In the genomic region with DNA sequence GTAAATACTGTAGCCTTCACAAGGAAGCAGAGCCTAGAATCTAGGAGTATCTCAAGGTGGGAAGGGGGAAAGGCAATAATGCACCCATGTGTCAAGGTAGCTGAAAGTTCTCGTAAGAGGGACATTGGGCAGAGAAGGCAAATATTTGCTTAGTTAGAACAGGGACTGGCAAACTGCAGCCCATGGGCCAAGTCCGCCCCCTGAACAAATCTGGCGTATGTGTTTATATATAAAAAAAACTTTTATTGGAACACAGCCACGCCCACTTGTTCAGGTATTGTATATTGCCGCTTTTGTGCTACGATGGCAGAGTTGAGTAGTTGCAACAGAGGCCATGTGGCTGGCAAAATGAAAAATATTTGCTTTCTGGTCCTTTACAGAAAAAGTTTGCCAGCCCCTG, we compare ENCODE assay signal across 15 cellular contexts. TPM values are rescaled to one million over a fixed set of nuclear protein-coding genes. Genes with fewer than 3 reads are reported as not detected.
DNase-seq lines count a peak whose midpoint lies in the region; ATAC-seq and TF ChIP-seq lines count a peak whose summit lies in the region.
"Had no signal": no experiment of that assay in that cellular context is flagged by ENCODE, and none has a peak within 500 bp of the region (broad histone marks: within the 10 kb centered on the region; RNA-seq: fewer than 3 reads in every experiment).

No MANE protein-coding gene starts in this region.

- no peak overlapping the region for H4K8ac ChIP-seq in mesenchymal stem cell (ENCODE audit: low read length)

- H3K23ac ChIP-seq in mesenchymal stem cell (ENCODE audit: low read length in 2 of 2) = no peak overlapping the region

- H3K79me1 ChIP-seq in mesenchymal stem cell (replicated peaks; ENCODE audit: low read length, poor library complexity, severe bottlenecking) = no peaks in the 10 kb centered on the region

- intact Hi-C loops in colonic mucosa (cut with DNase I) = no loop called here
- intact Hi-C loops in mucosa of descending colon (cut with DNase I, micrococcal nuclease) = no loop called here

- H3K4me1 ChIP-seq in colonic mucosa (no peaks in the 10 kb centered on the region), mucosa of descending colon (ENCODE audit: low read depth) (peaks cover 11% of the 10 kb centered on the region), mesenchymal stem cell (ENCODE audit: control insufficient read depth, insufficient read depth, low read depth, low read length) (no peaks in the 10 kb centered on the region)

- no peak for TF ChIP-seq CTCF in 22Rv1 (IDR thresholded peaks at IDR 0.05)
- TF ChIP-seq CTCF in LNCaP clone FGC (IDR thresholded peaks at IDR 0.05; ENCODE audit: control insufficient read depth, extremely low read depth, insufficient read depth) = no peak
- TF ChIP-seq CTCF in colonic mucosa (IDR thresholded peaks at IDR 0.05) = no peak
- no peak for TF ChIP-seq CTCF in mucosa of descending colon (IDR thresholded peaks at IDR 0.05)

- H3K4me2 ChIP-seq in mesenchymal stem cell (ENCODE audit: low read length, poor library complexity, severe bottlenecking) = no peak overlapping the region

- H3K36me3 ChIP-seq in colonic mucosa (no peaks in the 10 kb centered on the region), mucosa of descending colon (ENCODE audit: low read depth) (no peaks in the 10 kb centered on the region), mesenchymal stem cell (ENCODE audit: control insufficient read depth in 1 of 2, insufficient read depth in 2 of 2, low read depth in 1 of 2, low read length in 2 of 2) (no peaks in the 10 kb centered on the region)

- no peaks in the 10 kb centered on the region for H3K27me3 ChIP-seq in colonic mucosa
- H3K27me3 ChIP-seq in mesenchymal stem cell (ENCODE audit: control insufficient read depth in 1 of 2, insufficient read depth in 1 of 2, low read length in 2 of 2) = peaks cover 0 to 8% of the 10 kb centered on the region in 2 experiments

- WGBS in mesenchymal stem cell = 97% methylated on average over 6 of the region's 6 CpGs

- no peak overlapping the region for H4K91ac ChIP-seq in mesenchymal stem cell (ENCODE audit: low read length)

- no peak overlapping the region for H2AK5ac ChIP-seq in mesenchymal stem cell (ENCODE audit: low read length, severe bottlenecking)

- in situ Hi-C loops in ACHN (cut with HindIII; ENCODE audit: low pct_ligation_motif_present, low pct_unique_long_range_greater_than_20kb, low sequenced_read_pairs) = no loop called here

- H3K9me3 ChIP-seq in colonic mucosa (no peaks in the 10 kb centered on the region), mucosa of descending colon (no peaks in the 10 kb centered on the region), mesenchymal stem cell (ENCODE audit: control insufficient read depth, low read length) (no peaks in the 10 kb centered on the region)

- no peak overlapping the region for H2BK15ac ChIP-seq in mesenchymal stem cell (ENCODE audit: low read depth, poor library complexity, severe bottlenecking)

- no peak overlapping the region for H3K4ac ChIP-seq in mesenchymal stem cell (ENCODE audit: low read depth in 1 of 2, low read length in 2 of 2)

- ATAC-seq in mucosa of descending colon = peak; percentile 94
- ATAC-seq in HG03280 (IDR thresholded peaks at IDR 0.05; ENCODE audit: unreplicated experiment) = no peak

- H2BK5ac ChIP-seq in mesenchymal stem cell (ENCODE audit: low read depth, low read length, poor library complexity, severe bottlenecking) = no peak overlapping the region

- H2AFZ ChIP-seq in mesenchymal stem cell (ENCODE audit: low read depth, low read length) = no peak overlapping the region

- peak; percentile 97 for DNase-seq in LNCaP clone FGC (ENCODE audit: low read depth)
- peak; percentile 66 for DNase-seq in colonic mucosa
- peak; percentile 43 to 69 (median 57) for DNase-seq in mucosa of descending colon
- no peak for DNase-seq in mesenchymal stem cell
- no peak for DNase-seq in ACHN
- DNase-seq in NCI-H2171 (lab: John Stamatoyannopoulos, UW) = no peak
- DNase-seq: AML-193; CD4-positive, alpha-beta memory T cell; DMS153; DMS79; GDM1; H9 had no signal

- no peak overlapping the region for H3K18ac ChIP-seq in mesenchymal stem cell (ENCODE audit: low read depth in 1 of 2, low read length in 2 of 2)

- no peak overlapping the region for H2BK120ac ChIP-seq in mesenchymal stem cell (ENCODE audit: low read depth, low read length)

- H3K27ac ChIP-seq in 22Rv1 = peak overlapping the region; percentile 80
- H3K27ac ChIP-seq in colonic mucosa = no peak overlapping the region
- H3K27ac ChIP-seq in mesenchymal stem cell (ENCODE audit: low read length, poor library complexity, severe bottlenecking) = no peak overlapping the region

- H3K9ac ChIP-seq in colonic mucosa (ENCODE audit: low read depth in 2 of 2, low read length in 2 of 2) = no peak overlapping the region
- H3K9ac ChIP-seq in mesenchymal stem cell (ENCODE audit: low read length) = no peak overlapping the region

- no peak overlapping the region for H3K14ac ChIP-seq in mesenchymal stem cell (ENCODE audit: low read length in 2 of 2)

- no peak overlapping the region for H2BK12ac ChIP-seq in mesenchymal stem cell (ENCODE audit: low read length in 2 of 2)

- H3K4me3 ChIP-seq in LNCaP clone FGC (ENCODE audit: low read depth, low read length) (peak overlapping the region; percentile 40), colonic mucosa (no peak overlapping the region), mucosa of descending colon (no peak overlapping the region), mesenchymal stem cell (ENCODE audit: insufficient read depth in 1 of 2, low read depth in 1 of 2, low read length in 2 of 2) (no peak overlapping the region)

RNA-seq across cellular contexts. Expression of gene KCNN2, which starts 16.1 kb away (rescaled TPM):
- total RNA-seq in colonic mucosa = under 1 TPM; 0.69 to 0.84 TPM
- total RNA-seq in mucosa of descending colon = 1 to 10 TPM in 1 of 3 donors, under 1 TPM in 2; 0.48 to 3.5 (median 0.96) TPM
- 1.4 TPM for polyA plus RNA-seq in mesenchymal stem cell (2013, experiment 1 of 2)
- 1.5 TPM for polyA plus RNA-seq in mesenchymal stem cell (2013, experiment 2 of 2)
- total RNA-seq: CD4-positive, alpha-beta memory T cell had no signal
- polyA plus RNA-seq: CD14-positive monocyte; CD4-positive, alpha-beta memory T cell had no signal

Comparison
In these comparisons a context has a peak if more than half of its experiments do, and no peak if none do; other contexts are left out.
1. DNase-seq: peak in LNCaP clone FGC (single experiment), colonic mucosa (single experiment) and mucosa of descending colon (3 of 3); none in mesenchymal stem cell (single experiment), ACHN (single experiment) and NCI-H2171 (single experiment).